18 cellular contexts compared by ENCODE assay signal in the genomic region with DNA sequence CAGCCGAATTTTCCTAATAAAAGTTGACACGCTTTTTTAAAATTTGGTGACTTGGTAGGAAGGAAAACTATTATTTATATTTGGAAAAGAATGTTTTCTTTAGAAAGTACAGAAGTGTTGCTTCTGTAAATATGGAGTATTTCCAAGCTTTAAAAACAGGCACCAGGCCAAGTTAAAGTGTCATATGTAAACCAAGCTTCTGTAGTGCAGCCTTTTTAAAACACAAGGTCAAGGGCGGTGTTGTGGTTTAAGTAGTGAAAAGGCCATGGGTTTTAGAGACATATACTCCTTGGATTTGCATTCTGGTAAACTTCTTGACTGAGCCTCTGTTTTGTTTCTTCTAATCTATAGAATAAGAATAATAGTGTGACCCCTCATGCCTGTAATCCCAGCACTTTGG.
DNase-seq lines count a peak whose midpoint lies in the region; ATAC-seq and TF ChIP-seq lines count a peak whose summit lies in the region.
"Had no signal": no experiment of that assay in that cellular context is flagged by ENCODE, and none has a peak within 500 bp of the region (broad histone marks: within the 10 kb centered on the region; RNA-seq: fewer than 3 reads in every experiment).

No MANE protein-coding gene starts in this region.

- 89% methylated on average over 3 of the region's 3 CpGs for WGBS in smooth muscle cell (ENCODE audit: low lambda C conversion rate)

- intact Hi-C loops in PC-3 (cut with micrococcal nuclease), result no loop called here

- peak overlapping the region in 2 of 3 experiments; percentile 41 to 60 for H3K27ac Mint-ChIP-seq in nephron
- no peak overlapping the region for H3K27ac Mint-ChIP-seq in activated CD4-positive, alpha-beta T cell treated with anti-CD3 and anti-CD28 coated beads, Interleukin-2, amount 10 ng/mL, durations not matched to agents 7 days and 5 days
- H3K27ac Mint-ChIP-seq: activated T-helper 1 cell treated with anti-CD3 and anti-CD28 coated beads, Interleukin-12 subunit alpha, Interleukin-12 subunit beta, Interleukin-2, Interleukin-4 antibody, amounts not matched to agents 30 ng/mL and 10 ng/mL and 1 ng/mL, durations not matched to agents 14 hours and 24 hours and 36 hours; endodermal cell had no signal

- peaks cover 43% of the 10 kb centered on the region for H3K36me3 Mint-ChIP-seq in nephron (ENCODE audit: low read depth)
- no peaks in the 10 kb centered on the region for H3K36me3 Mint-ChIP-seq in activated CD4-positive, alpha-beta T cell treated with anti-CD3 and anti-CD28 coated beads, Interleukin-2, amount 10 ng/mL, durations not matched to agents 7 days and 5 days (ENCODE audit: low read depth)

- H3K9me3 Mint-ChIP-seq in nephron, result peaks cover 2% of the 10 kb centered on the region
- H3K9me3 Mint-ChIP-seq in activated CD4-positive, alpha-beta T cell treated with anti-CD3 and anti-CD28 coated beads, Interleukin-2, amount 10 ng/mL, durations not matched to agents 7 days and 5 days, result peaks cover 5% of the 10 kb centered on the region
- H3K9me3 Mint-ChIP-seq: activated T-helper 1 cell treated with anti-CD3 and anti-CD28 coated beads, Interleukin-12 subunit alpha, Interleukin-12 subunit beta, Interleukin-2, Interleukin-4 antibody, amounts not matched to agents 30 ng/mL and 10 ng/mL and 1 ng/mL, durations not matched to agents 14 hours and 24 hours and 36 hours had no signal

- H3F3A ChIP-seq in PC-3 (ENCODE audit: low read length, unreplicated experiment) (no peaks in the 10 kb centered on the region), smooth muscle cell (ENCODE audit: low read depth) (no peaks in the 10 kb centered on the region)

- no peak overlapping the region for H3K9ac ChIP-seq in adipocyte (ENCODE audit: low read length)
- no peak overlapping the region for H3K9ac ChIP-seq in PC-3 (ENCODE audit: low read length)
- H3K9ac ChIP-seq in smooth muscle cell (ENCODE audit: low read depth), result no peak overlapping the region

- no peak overlapping the region for H3K4me3 Mint-ChIP-seq in nephron
- no peak overlapping the region for H3K4me3 Mint-ChIP-seq in activated CD4-positive, alpha-beta T cell treated with anti-CD3 and anti-CD28 coated beads, Interleukin-2, amount 10 ng/mL, durations not matched to agents 7 days and 5 days
- H3K4me3 Mint-ChIP-seq: activated T-helper 1 cell treated with anti-CD3 and anti-CD28 coated beads, Interleukin-12 subunit alpha, Interleukin-12 subunit beta, Interleukin-2, Interleukin-4 antibody, amounts not matched to agents 30 ng/mL and 10 ng/mL and 1 ng/mL, durations not matched to agents 14 hours and 24 hours and 36 hours; endodermal cell had no signal

- no peaks in the 10 kb centered on the region for H3K27me3 Mint-ChIP-seq in nephron (ENCODE audit: low read depth)
- no peaks in the 10 kb centered on the region for H3K27me3 Mint-ChIP-seq in activated CD4-positive, alpha-beta T cell treated with anti-CD3 and anti-CD28 coated beads, Interleukin-2, amount 10 ng/mL, durations not matched to agents 7 days and 5 days

- no TSS peak for BruUV-seq in PC-3 (replicated peaks; lab: Mats Ljungman, UMichigan)

- H3K27me3 ChIP-seq in adipocyte (replicated peaks; ENCODE audit: control insufficient read depth, insufficient read depth, low read length) (no peaks in the 10 kb centered on the region), PC-3 (ENCODE audit: low read length) (no peaks in the 10 kb centered on the region), smooth muscle cell (ENCODE audit: low read depth) (no peaks in the 10 kb centered on the region)

- H3K4me3 ChIP-seq in adipocyte (ENCODE audit: low read length) (no peak overlapping the region), fibroblast of pulmonary artery (replicated peaks; ENCODE audit: low read depth, low read length) (no peak overlapping the region), PC-3 (ENCODE audit: low read length) (no peak overlapping the region), smooth muscle cell (no peak overlapping the region)

- TF ChIP-seq CTCF in fibroblast of pulmonary artery (IDR thresholded peaks at IDR 0.05; ENCODE audit: low read length, missing control alignments), result no peak
- no peak for TF ChIP-seq CTCF in nephron (IDR thresholded peaks at IDR 0.05; ENCODE audit: unreplicated experiment in 3 of 3)
- TF ChIP-seq CTCF in PC-3 (conservative IDR thresholded peaks at IDR 0.05; ENCODE audit: low read depth, low read length), result no peak
- no peak for TF ChIP-seq CTCF in smooth muscle cell (IDR thresholded peaks at IDR 0.05; ENCODE audit: borderline replicate concordance, insufficient read depth, poor library complexity, severe bottlenecking)

- CTCF ChIA-PET in PC-3 (lab: Charles Lee), result no interaction called here
- CTCF ChIA-PET in activated CD4-positive, alpha-beta T cell treated with anti-CD3 and anti-CD28 coated beads, Interleukin-2, amount 10 ng/mL, durations not matched to agents 7 days and 5 days (lab: Charles Lee), result no interaction called here

- H4K20me1 ChIP-seq in PC-3 (ENCODE audit: low read length) (no peaks in the 10 kb centered on the region), smooth muscle cell (ENCODE audit: low read depth) (peaks cover 38% of the 10 kb centered on the region)

- DNase-seq in EH (ENCODE audit: low read depth), result peak; percentile 64
- DNase-seq in adipocyte (ENCODE audit: low read depth), result peak; percentile 50
- DNase-seq in fibroblast of pulmonary artery (ENCODE audit: low read depth), result peak; percentile 33
- DNase-seq in PC-3, result no peak
- no peak for DNase-seq in T1000 (lab: John Stamatoyannopoulos, UW)
- no peak for DNase-seq in smooth muscle cell (lab: John Stamatoyannopoulos, UW; ENCODE audit: unreplicated experiment)
- no peak for DNase-seq in activated CD4-positive, alpha-beta T cell treated with anti-CD3 and anti-CD28 coated beads, Interleukin-2, amount 10 ng/mL, durations not matched to agents 7 days and 5 days
- DNase-seq: amniotic stem cell, endodermal cell, MM.1S, NCI-H1694, NCI-H446, SHP77, T-helper 1 cell, WERI-Rb-1 had no signal

- POLR2A ChIA-PET in PC-3 (lab: Charles Lee; ENCODE audit: unreplicated experiment), result no interaction called here
- POLR2A ChIA-PET in activated CD4-positive, alpha-beta T cell treated with anti-CD3 and anti-CD28 coated beads, Interleukin-2, amount 10 ng/mL, durations not matched to agents 7 days and 5 days (lab: Charles Lee), result no interaction called here

- peaks cover 18% of the 10 kb centered on the region for H3K4me1 Mint-ChIP-seq in nephron
- H3K4me1 Mint-ChIP-seq in activated CD4-positive, alpha-beta T cell treated with anti-CD3 and anti-CD28 coated beads, Interleukin-2, amount 10 ng/mL, durations not matched to agents 7 days and 5 days, result peaks cover 5% of the 10 kb centered on the region
- H3K4me1 Mint-ChIP-seq: endodermal cell had no signal

- H3K36me3 ChIP-seq in adipocyte (ENCODE audit: control insufficient read depth, insufficient read depth, low read length, severe bottlenecking) (no peaks in the 10 kb centered on the region), PC-3 (ENCODE audit: low read depth, low read length) (no peaks in the 10 kb centered on the region; the same call in 1 of the 2 replicates), smooth muscle cell (ENCODE audit: low read depth) (no peaks in the 10 kb centered on the region)

- H3K9me3 ChIP-seq in adipocyte (ENCODE audit: control insufficient read depth, low read length) (peaks cover 2% of the 10 kb centered on the region), PC-3 (ENCODE audit: low read length) (no peaks in the 10 kb centered on the region), smooth muscle cell (replicated peaks; ENCODE audit: low read depth) (no peaks in the 10 kb centered on the region)

- H3K4me1 ChIP-seq in adipocyte (ENCODE audit: control insufficient read depth, insufficient read depth, low read length) (peaks cover 5% of the 10 kb centered on the region), PC-3 (ENCODE audit: insufficient read depth, low read length) (no peaks in the 10 kb centered on the region), smooth muscle cell (ENCODE audit: low read depth) (no peaks in the 10 kb centered on the region)

- no peaks in the 10 kb centered on the region for H3K79me2 ChIP-seq in PC-3 (ENCODE audit: low read length)
- peaks cover 10% of the 10 kb centered on the region for H3K79me2 ChIP-seq in smooth muscle cell (ENCODE audit: low read depth)

- H3K27ac ChIP-seq in PC-3 (ENCODE audit: low read length) (no peak overlapping the region), smooth muscle cell (ENCODE audit: low read depth) (no peak overlapping the region)
- H3K27ac ChIP-seq: WERI-Rb-1 had no signal

- no peaks in the 10 kb centered on the region for H3K9me2 ChIP-seq in PC-3 (replicated peaks; ENCODE audit: low read length)

- ATAC-seq in PC-3, result no peak
- ATAC-seq: sciatic nerve had no signal

- no peak overlapping the region for H3K4me2 ChIP-seq in PC-3 (ENCODE audit: low read length)
- no peak overlapping the region for H3K4me2 ChIP-seq in smooth muscle cell

- no peak overlapping the region for H2AFZ ChIP-seq in PC-3 (ENCODE audit: low read length)
- H2AFZ ChIP-seq in smooth muscle cell (ENCODE audit: low read depth), result no peak overlapping the region

Comparison
In these comparisons a context has a peak if more than half of its experiments do, and no peak if none do; other contexts are left out.
1. DNase-seq: peak in EH (single experiment), adipocyte (single experiment) and fibroblast of pulmonary artery (single experiment); none in PC-3 (single experiment), T1000 (single experiment), smooth muscle cell (single experiment) and activated CD4-positive, alpha-beta T cell treated with anti-CD3 and anti-CD28 coated beads, Interleukin-2, amount 10 ng/mL, durations not matched to agents 7 days and 5 days (single experiment).